ENCODE assay signal across 7 cellular contexts in the genomic region with DNA sequence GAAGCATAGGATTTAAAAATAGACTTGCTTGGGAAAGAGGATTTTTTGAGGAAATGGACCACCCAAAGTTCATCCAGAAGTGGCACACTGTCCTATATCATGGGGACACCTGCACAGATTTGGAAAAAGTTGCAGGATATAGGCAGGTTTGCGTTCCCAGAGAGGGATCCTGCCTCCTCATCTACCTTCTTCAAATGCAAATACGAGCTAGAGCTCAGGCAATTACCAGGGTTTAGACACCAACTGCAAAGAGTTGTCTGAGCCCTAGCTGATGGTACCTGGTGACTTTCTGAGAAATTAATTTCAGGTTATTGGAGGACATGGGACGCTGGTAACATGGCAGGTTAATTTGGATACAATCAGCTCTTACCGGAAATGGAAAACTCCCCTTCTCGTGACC.
"Had no signal": no experiment of that assay in that cellular context is flagged by ENCODE, and none has a peak within 500 bp of the region (broad histone marks: within the 10 kb centered on the region; RNA-seq: fewer than 3 reads in every experiment).

No MANE protein-coding gene starts in this region.

- H3K9me3 Mint-ChIP-seq: IgD-negative memory B cell had no signal

- H3K4me3 ChIP-seq: K562 had no signal

- ATAC-seq: HepG2, K562 had no signal

- H3K27ac Mint-ChIP-seq: IgD-negative memory B cell had no signal

- DNase-seq: IMR-90, KBM-7, KG1 had no signal

- H3K27ac ChIP-seq: HL-60 had no signal

- H3K4me3 Mint-ChIP-seq: IgD-negative memory B cell had no signal

- H3K36me3 Mint-ChIP-seq: IgD-negative memory B cell had no signal
